15 cellular contexts compared by ENCODE assay signal in genomic region chr20:17825251-17825691, GRCh38.
DNase-seq lines count a peak whose midpoint lies in the region; ATAC-seq, FAIRE-seq and TF ChIP-seq lines count a peak whose summit lies in the region.
"Had no signal": no experiment of that assay in that cellular context is flagged by ENCODE, and none has a peak within 500 bp of the region (broad histone marks: within the 10 kb centered on the region; RNA-seq: fewer than 3 reads in every experiment).

No MANE protein-coding gene starts in this region.

- H3K4me1 ChIP-seq in ACC112 (ENCODE audit: control insufficient read depth, insufficient read depth, low read length, unreplicated experiment) (peaks cover 15% of the 10 kb centered on the region), PC-3 (ENCODE audit: insufficient read depth, low read length) (peaks cover 12% of the 10 kb centered on the region)
- H3K4me1 ChIP-seq: neural progenitor cell had no signal

- H3K4me3 ChIP-seq in ACC112 (ENCODE audit: low read depth, low read length), result no peak overlapping the region
- H3K4me3 ChIP-seq in PC-3 (ENCODE audit: low read length), result no peak overlapping the region
- H3K4me3 ChIP-seq: neural progenitor cell, thoracic aorta had no signal

- H2AFZ ChIP-seq in ACC112 (ENCODE audit: low read length, unreplicated experiment) (peak overlapping the region; percentile 2), PC-3 (ENCODE audit: low read length) (0 out of 2 replicates have a peak overlapping the region, but pooled peaks have one; percentile 4)
- H2AFZ ChIP-seq: neural progenitor cell had no signal

- no TSS peak for BruUV-seq in PC-3 (replicated peaks; lab: Mats Ljungman, UMichigan)

- H3K36me3 ChIP-seq in ACC112 (ENCODE audit: insufficient read depth, low read length), result no peaks in the 10 kb centered on the region
- H3K36me3 ChIP-seq in PC-3 (ENCODE audit: low read depth, low read length), result no peaks in the 10 kb centered on the region
- H3K36me3 ChIP-seq: neural progenitor cell, thoracic aorta had no signal

- no peak for FAIRE-seq in urothelium cell line (lab: Jason Lieb, UNC)

- TF ChIP-seq CTCF in PC-3 (conservative IDR thresholded peaks at IDR 0.05; ENCODE audit: low read depth, low read length) (no peak), nephron (IDR thresholded peaks at IDR 0.05; ENCODE audit: unreplicated experiment in 3 of 3) (no peak)

- H3K4me1 Mint-ChIP-seq in nephron, result peaks cover 48% of the 10 kb centered on the region

- H3K27ac ChIP-seq in ACC112 (ENCODE audit: low read depth, low read length), result no peak overlapping the region
- no peak overlapping the region for H3K27ac ChIP-seq in PC-3 (ENCODE audit: low read length)
- H3K27ac ChIP-seq: neural progenitor cell, thoracic aorta had no signal

- intact Hi-C loops in PC-3 (cut with micrococcal nuclease), result no loop called here
- intact Hi-C loops in cardiac septum (cut with DNase I), result no loop called here

- H3K9me2 ChIP-seq in PC-3 (replicated peaks; ENCODE audit: low read length), result no peaks in the 10 kb centered on the region

- no peaks in the 10 kb centered on the region for H3K79me2 ChIP-seq in ACC112 (ENCODE audit: control insufficient read depth, insufficient read depth, low read length, unreplicated experiment)
- no peaks in the 10 kb centered on the region for H3K79me2 ChIP-seq in PC-3 (ENCODE audit: low read length)

- no peak overlapping the region for H3K9ac ChIP-seq in PC-3 (ENCODE audit: low read length)
- H3K9ac ChIP-seq: neural progenitor cell had no signal

- H3K27me3 ChIP-seq in ACC112 (ENCODE audit: insufficient read depth, low read length), result no peaks in the 10 kb centered on the region
- no peaks in the 10 kb centered on the region for H3K27me3 ChIP-seq in PC-3 (ENCODE audit: low read length)
- H3K27me3 ChIP-seq: neural progenitor cell had no signal

- no peak for ATAC-seq in PC-3
- ATAC-seq: Panc1 had no signal

- CTCF ChIA-PET in PC-3 (lab: Charles Lee), result no interaction called here

- H3K4me3 Mint-ChIP-seq in nephron, result peak overlapping the region in 1 of 3 experiments; percentile 1
- H3K4me3 Mint-ChIP-seq: neural progenitor cell; T-helper 1 cell treated with Interleukin-12 subunit alpha and Interleukin-12 subunit beta and Interleukin-4 antibody, amounts not matched to agents 30 μg/mL and 1 μg/mL, for 36 hours had no signal

- H3K9me3 ChIP-seq in PC-3 (ENCODE audit: low read length), result no peaks in the 10 kb centered on the region
- H3K9me3 ChIP-seq: thoracic aorta had no signal

- no peaks in the 10 kb centered on the region for H3K36me3 Mint-ChIP-seq in nephron (ENCODE audit: low read depth)
- H3K36me3 Mint-ChIP-seq: neural progenitor cell had no signal

- no peak overlapping the region for H3K4me2 ChIP-seq in PC-3 (ENCODE audit: low read length)
- H3K4me2 ChIP-seq: neural progenitor cell had no signal

- POLR2A ChIA-PET in PC-3 (lab: Charles Lee; ENCODE audit: unreplicated experiment), result no interaction called here

- peak overlapping the region; percentile 82 to 91 (median 90) for H3K27ac Mint-ChIP-seq in nephron
- H3K27ac Mint-ChIP-seq: neural progenitor cell; T-helper 1 cell treated with Interleukin-12 subunit alpha and Interleukin-12 subunit beta and Interleukin-4 antibody, amounts not matched to agents 30 μg/mL and 1 μg/mL, for 36 hours had no signal

- H3K9me3 Mint-ChIP-seq in nephron, result no peaks in the 10 kb centered on the region
- H3K9me3 Mint-ChIP-seq: neural progenitor cell; T-helper 1 cell treated with Interleukin-12 subunit alpha and Interleukin-12 subunit beta and Interleukin-4 antibody, amounts not matched to agents 30 μg/mL and 1 μg/mL, for 36 hours had no signal

- H3K27me3 Mint-ChIP-seq in nephron (ENCODE audit: low read depth), result peaks cover 4% of the 10 kb centered on the region

- H4K20me1 ChIP-seq in PC-3 (ENCODE audit: low read length), result no peaks in the 10 kb centered on the region

- DNase-seq in PC-3, result no peak
- peak; percentile 67 for DNase-seq in cardiac septum (ENCODE audit: low spot score)
- DNase-seq in NCI-H2196 treated with DMSO at 0.1 percent for 48 hours (lab: John Stamatoyannopoulos, UW; ENCODE audit: unreplicated experiment), result no peak
- no peak for DNase-seq in urothelium cell line (ENCODE audit: low spot score)
- DNase-seq in activated gamma-delta T cell treated with Interleukin-2 at 50 U/mL for 16 hours, result no peak
- DNase-seq in HuH-7.5 (ENCODE audit: low spot score), result no peak
- DNase-seq: effector memory CD4-positive, alpha-beta T cell; glutamatergic neuron; NCI-H446 had no signal

- no peaks in the 10 kb centered on the region for H3F3A ChIP-seq in PC-3 (ENCODE audit: low read length, unreplicated experiment)
